ENCODE assay signal across 8 cellular contexts in genomic region chr12:56634242-56634836, GRCh38. TPM values are rescaled to one million over a fixed set of nuclear protein-coding genes. Genes with fewer than 3 reads are reported as not detected.
DNase-seq lines count a peak whose midpoint lies in the region; ATAC-seq, FAIRE-seq and TF ChIP-seq lines count a peak whose summit lies in the region.

No MANE protein-coding gene starts in this region.

- H3K36me3 ChIP-seq in ascending aorta = peaks cover 15 to 20% of the 10 kb centered on the region in 2 donors
- H3K36me3 ChIP-seq in iPS-18a (ENCODE audit: control insufficient read depth, low read depth, low read length) = peaks cover 22% of the 10 kb centered on the region
- peaks cover 17 to 20% (median 19%) of the 10 kb centered on the region in 3 donors for H3K36me3 ChIP-seq in skeletal muscle tissue (ENCODE audit: control insufficient read depth in 3 of 3, insufficient read depth in 3 of 3, low read length in 3 of 3)

- TF ChIP-seq CTCF in A549 (IDR thresholded peaks at IDR 0.05) = no peak
- TF ChIP-seq CTCF in GM13976 (IDR thresholded peaks at IDR 0.05; ENCODE audit: borderline replicate concordance, control extremely low read depth, extremely low read depth, insufficient read depth, missing control alignments) = no peak
- TF ChIP-seq CTCF in ascending aorta (IDR thresholded peaks at IDR 0.05) = no peak

- H3K27me3 ChIP-seq in ascending aorta = no peaks in the 10 kb centered on the region
- H3K27me3 ChIP-seq in iPS-18a (ENCODE audit: control insufficient read depth, insufficient read depth, low read length) = no peaks in the 10 kb centered on the region
- no peaks in the 10 kb centered on the region for H3K27me3 ChIP-seq in skeletal muscle tissue (ENCODE audit: control insufficient read depth in 3 of 3, insufficient read depth in 3 of 3, low read length in 3 of 3)

- CTCF ChIA-PET in A549 (lab: Yijun Ruan, JAX) = interaction anchor here (0.6 to 4.3 kb wide), 15 partner anchors 11 to 371 kb away, joined by 3 to 74 read pairs (median 8); partner anchors contain the start of gene RBMS2

- H3K4me1 ChIP-seq in A549 = peaks cover 46% of the 10 kb centered on the region
- H3K4me1 ChIP-seq in ascending aorta = peaks cover 18 to 37% of the 10 kb centered on the region in 2 donors
- H3K4me1 ChIP-seq in iPS-18a (ENCODE audit: control insufficient read depth, low read depth, low read length) = peaks cover 47% of the 10 kb centered on the region
- peaks cover 57 to 77% (median 64%) of the 10 kb centered on the region in 3 donors for H3K4me1 ChIP-seq in skeletal muscle tissue (ENCODE audit: control insufficient read depth in 3 of 3, insufficient read depth in 3 of 3, low read length in 3 of 3)

- POLR2A ChIA-PET in A549 (lab: Yijun Ruan, JAX) = interaction anchor here (1.2 to 3.9 kb wide), 3 partner anchors 11 to 120 kb away, joined by 3 to 57 read pairs (median 4); partner anchors contain the start of gene PTGES3

- peak overlapping the region; percentile 89 to 97 for H3K27ac ChIP-seq in A549
- H3K27ac ChIP-seq in ascending aorta = peak overlapping the region; percentile 82 to 95
- no peak overlapping the region for H3K27ac ChIP-seq in iPS-18a (ENCODE audit: low read length)
- peak overlapping the region; percentile 93 for H3K27ac ChIP-seq in skeletal muscle tissue (ENCODE audit: low read depth, low read length)

- in situ Hi-C loops in GM13976 (cut with MboI; ENCODE audit: low sequenced_read_pairs, unreplicated experiment) = no loop called here

- WGBS in A549 (ENCODE audit: missing lambda C conversion rate) = 4% methylated on average over 27 of the region's 27 CpGs

- DNase-seq in A549 (ENCODE audit: low read depth in 1 of 2, low spot score in 1 of 2) (peak; percentile 59 to 62), GM13976 (ENCODE audit: low spot score) (peak; percentile 54), NCI-H748 treated with DMSO at 0.1 percent for 48 hours (lab: John Stamatoyannopoulos, UW) (peak; percentile 62), ascending aorta (ENCODE audit: low spot score in 2 of 2) (peak in 1 of 2 donors; percentile 71)

- H3K4me2 ChIP-seq in A549 = peak overlapping the region; percentile 97

- H3K9me3 ChIP-seq in A549 (no peaks in the 10 kb centered on the region), ascending aorta (no peaks in the 10 kb centered on the region), iPS-18a (ENCODE audit: control insufficient read depth, low read depth, low read length) (no peaks in the 10 kb centered on the region), skeletal muscle tissue (ENCODE audit: control insufficient read depth in 3 of 3, low read length in 3 of 3) (no peaks in the 10 kb centered on the region)

- TF ChIP-seq POLR2A in A549 (IDR thresholded peaks at IDR 0.05; ENCODE audit: low read length) = no peak

- no peak for TF ChIP-seq RAD21 in A549 (conservative IDR thresholded peaks at IDR 0.05 in 1 of 2, IDR thresholded peaks at IDR 0.05 in 1 of 2)

- no peak for FAIRE-seq in A549 (lab: Jason Lieb, UNC)

- H3K9ac ChIP-seq in iPS-18a (ENCODE audit: low read length) (peak overlapping the region; percentile 58), skeletal muscle tissue (ENCODE audit: low read depth in 1 of 3, low read length in 3 of 3) (peak overlapping the region; percentile 87 to 92 (median 88))

- intact Hi-C loops in ascending aorta (cut with DNase I) = no loop called here

- H3K4me3 ChIP-seq in A549 (peak overlapping the region; percentile 80), ascending aorta (peak overlapping the region; percentile 78 to 93), iPS-18a (ENCODE audit: low read length) (peak overlapping the region; percentile 88), skeletal muscle tissue (ENCODE audit: low read length in 3 of 3) (peak overlapping the region; percentile 83 to 97 (median 85))

- ATAC-seq in A549 (peak in 1 of 2 experiments; percentile 3; a peak in 4 of 6 replicates), HG03039 (IDR thresholded peaks at IDR 0.05; ENCODE audit: unreplicated experiment) (no peak), GM18867 (IDR thresholded peaks at IDR 0.05; ENCODE audit: unreplicated experiment) (no peak)

- TF ChIP-seq EP300 in A549 (IDR thresholded peaks at IDR 0.05) = no peak

TF ChIP-seq in A549, 52 proteins besides CTCF, POLR2A, EP300 and RAD21:
- TF ChIP-seq CHD4 (IDR thresholded peaks at IDR 0.05; ENCODE audit: borderline replicate concordance) (no peak), RARB (CRISPR knock-in tag; IDR thresholded peaks at IDR 0.05) (no peak), GATA3 (IDR thresholded peaks at IDR 0.05; ENCODE audit: borderline replicate concordance) (no peak), NPAS2 (CRISPR knock-in tag; IDR thresholded peaks at IDR 0.05; ENCODE audit: borderline replicate concordance) (no peak), PBX3 (IDR thresholded peaks at IDR 0.05) (no peak), CBX2 (IDR thresholded peaks at IDR 0.05; ENCODE audit: borderline replicate concordance, low read depth) (no peak)

RNA-seq across cellular contexts. Expression of gene BAZ2A, which starts 4.2 kb away (rescaled TPM):
- 59.4 and 103 TPM in 2 replicates for polyA plus RNA-seq in A549 (2011; rRNA removed)
- 40.7 and 41.9 TPM in 2 replicates for polyA plus RNA-seq in A549 (2012; cell fraction: cytosol; rRNA removed)
- polyA plus RNA-seq in A549 (2012; cell fraction: nucleus; rRNA removed) = 82.9 and 85.0 TPM in 2 replicates
- 34.2 to 41.7 TPM (median 40.8 TPM) in 3 replicates for polyA plus RNA-seq in A549 (2017; fragmentation: RNase III; extraction: RNeasy Plus Mini Kit Qiagen cat#74134 plus additional on column Dnase treatment)
- 150 and 155 TPM in 2 replicates for polyA minus RNA-seq in A549 (2011; rRNA and poly(A)+ RNA removed)
- total RNA-seq in ascending aorta = 118 TPM
- 18.8 TPM for total RNA-seq in skeletal muscle tissue

RNA-seq across cellular contexts. Expression of gene ATP5F1B, which starts 11.4 kb away (rescaled TPM):
- polyA plus RNA-seq in A549 (2011; rRNA removed) (1,500 and 1,639 TPM in 2 replicates), A549 (2017; fragmentation: RNase III; extraction: RNeasy Plus Mini Kit Qiagen cat#74134 plus additional on column Dnase treatment) (761 to 854 TPM (median 778 TPM) in 3 replicates)
- polyA plus RNA-seq in A549 (2012; cell fraction: cytosol; rRNA removed) = 1,279 and 1,537 TPM in 2 replicates
- 796 and 1,402 TPM in 2 replicates for polyA plus RNA-seq in A549 (2012; cell fraction: nucleus; rRNA removed)
- 1,473 and 1,903 TPM in 2 replicates for polyA minus RNA-seq in A549 (2011; rRNA and poly(A)+ RNA removed)
- total RNA-seq in ascending aorta (197 TPM), skeletal muscle tissue (580 TPM)

RNA-seq across cellular contexts. Expression of gene PTGES3, which starts 53.7 kb away (rescaled TPM):
- polyA plus RNA-seq in A549 (2011; rRNA removed) (211 and 272 TPM in 2 replicates), A549 (2017; fragmentation: RNase III; extraction: RNeasy Plus Mini Kit Qiagen cat#74134 plus additional on column Dnase treatment) (400 to 467 TPM (median 406 TPM) in 3 replicates)
- polyA plus RNA-seq in A549 (2012; cell fraction: cytosol; rRNA removed) = 105 and 133 TPM in 2 replicates
- polyA plus RNA-seq in A549 (2012; cell fraction: nucleus; rRNA removed) = 65.4 and 72.5 TPM in 2 replicates
- 40.5 and 51.6 TPM in 2 replicates for polyA minus RNA-seq in A549 (2011; rRNA and poly(A)+ RNA removed)
- total RNA-seq in ascending aorta (62.2 TPM), skeletal muscle tissue (85.1 TPM)
